27 cellular contexts compared by ENCODE assay signal in the genomic region with DNA sequence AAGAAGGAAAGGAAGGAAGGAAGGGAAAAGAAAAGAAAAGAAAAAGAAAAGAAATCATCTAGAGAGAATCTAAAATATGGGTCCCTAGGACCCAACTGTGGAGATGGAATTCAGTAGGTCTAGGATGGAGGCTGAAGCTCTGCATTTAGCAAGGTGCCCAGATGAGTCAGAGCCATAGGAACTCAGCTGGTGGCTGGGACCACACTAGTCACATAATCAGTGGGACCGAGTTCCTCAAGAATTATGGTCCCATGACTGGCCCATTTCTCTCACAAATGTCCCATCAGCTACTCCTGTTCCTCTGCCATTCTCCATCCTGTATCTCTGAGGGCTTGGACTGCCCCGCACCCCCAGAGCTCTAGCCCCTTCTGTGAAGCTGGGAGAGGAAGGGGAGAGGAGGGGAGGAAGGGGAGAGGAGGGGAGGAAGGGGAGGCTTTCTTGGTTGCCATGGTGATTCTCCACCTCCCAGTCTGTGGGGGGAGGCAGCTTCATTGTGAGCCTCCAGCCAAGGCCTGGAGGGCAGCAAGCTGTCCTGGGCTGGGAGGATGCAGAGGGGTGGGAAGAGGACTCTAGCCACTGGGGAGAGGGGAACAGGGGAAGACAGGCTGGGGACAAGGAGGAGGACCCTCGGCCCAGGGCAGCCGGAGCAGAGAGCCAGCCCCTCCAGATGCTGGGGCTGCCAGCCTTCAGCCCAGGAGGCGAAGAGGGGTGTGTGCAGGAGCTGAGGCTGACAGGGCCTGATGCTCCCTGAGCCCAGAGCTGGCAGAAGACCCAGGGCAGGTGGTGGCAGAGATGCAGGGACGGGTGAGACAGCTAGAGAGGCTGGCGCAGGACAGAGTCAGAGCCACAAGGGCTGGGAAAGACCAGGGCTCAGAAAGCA. TPM values are rescaled to one million over a fixed set of nuclear protein-coding genes. Genes with fewer than 3 reads are reported as not detected.
A peak's percentile ranks its signal among the peaks of the same experiment; 100 is the strongest.
DNase-seq lines count a peak whose midpoint lies in the region; ATAC-seq and TF ChIP-seq lines count a peak whose summit lies in the region.
"Had no signal": no experiment of that assay in that cellular context is flagged by ENCODE, and none has a peak within 500 bp of the region (broad histone marks: within the 10 kb centered on the region; RNA-seq: fewer than 3 reads in every experiment).

No MANE protein-coding gene starts in this region.

- no peaks in the 10 kb centered on the region for H4K20me1 ChIP-seq in neural progenitor cell (ENCODE audit: low read depth)

- H3K36me3 Mint-ChIP-seq in neural progenitor cell = no peaks in the 10 kb centered on the region
- H3K36me3 Mint-ChIP-seq: activated CD4-positive, alpha-beta memory T cell treated with anti-CD3 and anti-CD28 coated beads for 36 hours; CD8-positive, alpha-beta T cell; stimulated activated naive B cell treated with anti-CD40 and anti-IgM and Interleukin-4, amounts not matched to agents 10 μg/mL and 1 μg/mL and 100 μg/mL, for 72 hours had no signal

- H3K27ac ChIP-seq in neural progenitor cell = no peak overlapping the region
- H3K27ac ChIP-seq: esophagus squamous epithelium, gastroesophageal sphincter, left ventricle myocardium inferior, SJSA1, testis had no signal

- no peak overlapping the region for H3K4me3 ChIP-seq in neural progenitor cell
- H3K4me3 ChIP-seq: esophagus squamous epithelium, gastroesophageal sphincter, left ventricle myocardium inferior, SJSA1, testis had no signal

- ATAC-seq in Right ventricle myocardium superior (ENCODE audit: poor library complexity) (no peak), left cardiac atrium (no peak)
- ATAC-seq: CD8-positive, alpha-beta T cell; gastroesophageal sphincter; PC-3; stimulated activated naive B cell treated with anti-CD40 and anti-IgM and Interleukin-4, amounts not matched to agents 10 μg/mL and 1 μg/mL and 100 μg/mL, for 72 hours; T-helper 17 cell had no signal

- H3K79me2 ChIP-seq in neural progenitor cell (ENCODE audit: low read depth) = no peaks in the 10 kb centered on the region

- peaks cover 33% of the 10 kb centered on the region for H3K4me1 Mint-ChIP-seq in neural progenitor cell
- H3K4me1 Mint-ChIP-seq: stimulated activated naive B cell treated with anti-CD40 and anti-IgM and Interleukin-4, amounts not matched to agents 10 μg/mL and 1 μg/mL and 100 μg/mL, for 72 hours had no signal

- no peaks in the 10 kb centered on the region for H3K9me3 ChIP-seq in neural progenitor cell (ENCODE audit: low read depth)
- H3K9me3 ChIP-seq: esophagus squamous epithelium, gastroesophageal sphincter, left ventricle myocardium inferior, SJSA1, testis had no signal

- H3K9me3 Mint-ChIP-seq in neural progenitor cell = no peaks in the 10 kb centered on the region
- H3K9me3 Mint-ChIP-seq: activated CD4-positive, alpha-beta memory T cell treated with anti-CD3 and anti-CD28 coated beads for 36 hours; CD8-positive, alpha-beta T cell; nephron progenitor cell; stimulated activated naive B cell treated with anti-CD40 and anti-IgM and Interleukin-4, amounts not matched to agents 10 μg/mL and 1 μg/mL and 100 μg/mL, for 72 hours had no signal

- no peaks in the 10 kb centered on the region for H3F3A ChIP-seq in neural progenitor cell (ENCODE audit: low read depth)

- peak; percentile 57 for DNase-seq in Daoy (ENCODE audit: low read depth)
- DNase-seq in NCI-H1694 (lab: John Stamatoyannopoulos, UW) = peak; percentile 84
- DNase-seq in cerebellar cortex (ENCODE audit: low spot score) = peak; percentile 93
- DNase-seq in neural progenitor cell (ENCODE audit: low spot score) = peak; percentile 67
- DNase-seq in Right ventricle myocardium superior = no peak
- DNase-seq in UCSD-AML1 (lab: John Stamatoyannopoulos, UW; ENCODE audit: unreplicated experiment) = no peak
- no peak for DNase-seq in left cardiac atrium
- DNase-seq: activated CD4-positive, alpha-beta memory T cell treated with anti-CD3 and anti-CD28 coated beads for 36 hours; activated gamma-delta T cell; activated T-cell treated with anti-CD3 and anti-CD28 coated beads for 4 hours; CD8-positive, alpha-beta T cell; DMS53; effector CD4-positive, alpha-beta T cell; esophagus squamous epithelium; left ventricle myocardium inferior; NCI-H2081; NCI-H748 treated with DMSO at 0.1 percent for 48 hours; nephron progenitor cell; PC-3; stimulated activated naive B cell treated with anti-CD40 and anti-IgM and Interleukin-4, amounts not matched to agents 10 μg/mL and 1 μg/mL and 100 μg/mL, for 72 hours; T-helper 17 cell; testis had no signal

- H3K27me3 Mint-ChIP-seq in neural progenitor cell (ENCODE audit: insufficient read depth, low read depth) = peaks cover 13% of the 10 kb centered on the region

- no peak overlapping the region for H3K9ac ChIP-seq in neural progenitor cell

- intact Hi-C loops in Right ventricle myocardium superior (cut with DNase I) = no loop called here
- intact Hi-C loops in left cardiac atrium (cut with DNase I) = no loop called here

- H3K36me3 ChIP-seq in neural progenitor cell = no peaks in the 10 kb centered on the region
- H3K36me3 ChIP-seq: esophagus squamous epithelium, gastroesophageal sphincter, left ventricle myocardium inferior, SJSA1 had no signal

- peaks cover 14% of the 10 kb centered on the region for H3K4me1 ChIP-seq in neural progenitor cell
- H3K4me1 ChIP-seq: esophagus squamous epithelium, gastroesophageal sphincter, left ventricle myocardium inferior, testis had no signal

- TF ChIP-seq CTCF in neural progenitor cell (IDR thresholded peaks at IDR 0.05) = no peak

- H3K4me2 ChIP-seq in neural progenitor cell = peak overlapping the region; percentile 1

- H3K27me3 ChIP-seq in neural progenitor cell = no peaks in the 10 kb centered on the region
- H3K27me3 ChIP-seq: SJSA1, testis had no signal

- peak overlapping the region; percentile 54 for H3K4me3 Mint-ChIP-seq in neural progenitor cell
- H3K4me3 Mint-ChIP-seq: activated CD4-positive, alpha-beta memory T cell treated with anti-CD3 and anti-CD28 coated beads for 36 hours; CD8-positive, alpha-beta T cell; nephron progenitor cell; stimulated activated naive B cell treated with anti-CD40 and anti-IgM and Interleukin-4, amounts not matched to agents 10 μg/mL and 1 μg/mL and 100 μg/mL, for 72 hours; T-helper 17 cell had no signal

- H3K27ac Mint-ChIP-seq in neural progenitor cell = peak overlapping the region; percentile 96
- H3K27ac Mint-ChIP-seq: activated CD4-positive, alpha-beta memory T cell treated with anti-CD3 and anti-CD28 coated beads for 36 hours; CD8-positive, alpha-beta T cell; nephron progenitor cell; stimulated activated naive B cell treated with anti-CD40 and anti-IgM and Interleukin-4, amounts not matched to agents 10 μg/mL and 1 μg/mL and 100 μg/mL, for 72 hours had no signal

- no peak overlapping the region for H2AFZ ChIP-seq in neural progenitor cell (replicated peaks)

RNA-seq across cellular contexts. Expression of a gene that starts 37.8 kb away (rescaled TPM):
- 8.6 and 17.1 TPM in 2 replicates for total RNA-seq in Daoy (2014; rRNA removed; shearing (Covaris generic))
- total RNA-seq in neural progenitor cell (ENCODE audit: low replicate concordance) (not detected in 2 replicates), Right ventricle myocardium superior (not detected), left cardiac atrium (not detected)
- total RNA-seq: cardiac septum; CD8-positive, alpha-beta T cell; esophagus squamous epithelium; gastroesophageal sphincter; HT-29; left ventricle myocardium inferior; PC-3; posterior vena cava; SJSA1; T-helper 17 cell had no signal

RNA-seq across cellular contexts. Expression of a gene that starts 49.3 kb away (rescaled TPM):
- total RNA-seq in Daoy (2014; rRNA removed; shearing (Covaris generic)) = 79.8 and 106 TPM in 2 replicates
- total RNA-seq in neural progenitor cell (ENCODE audit: low replicate concordance) (28.9 and 32.1 TPM in 2 replicates), Right ventricle myocardium superior (26.9 TPM), left cardiac atrium (10 to 100 TPM; 24.8 to 27.2 TPM)

Comparison
In these comparisons a context has a peak if more than half of its experiments do, and no peak if none do; other contexts are left out.
1. DNase-seq: peak in Daoy (single experiment), NCI-H1694 (single experiment), cerebellar cortex (single experiment) and neural progenitor cell (single experiment); none in Right ventricle myocardium superior (single experiment), UCSD-AML1 (single experiment) and left cardiac atrium (single experiment).